In genomic region chr1:220089650-220090556, GRCh38 we compare ENCODE assay signal across 8 cellular contexts. TPM values are rescaled to one million over a fixed set of nuclear protein-coding genes. Genes with fewer than 3 reads are reported as not detected.
A peak's percentile ranks its signal among the peaks of the same experiment; 100 is the strongest.
DNase-seq lines count a peak whose midpoint lies in the region; ATAC-seq and TF ChIP-seq lines count a peak whose summit lies in the region.

A gene with protein sequence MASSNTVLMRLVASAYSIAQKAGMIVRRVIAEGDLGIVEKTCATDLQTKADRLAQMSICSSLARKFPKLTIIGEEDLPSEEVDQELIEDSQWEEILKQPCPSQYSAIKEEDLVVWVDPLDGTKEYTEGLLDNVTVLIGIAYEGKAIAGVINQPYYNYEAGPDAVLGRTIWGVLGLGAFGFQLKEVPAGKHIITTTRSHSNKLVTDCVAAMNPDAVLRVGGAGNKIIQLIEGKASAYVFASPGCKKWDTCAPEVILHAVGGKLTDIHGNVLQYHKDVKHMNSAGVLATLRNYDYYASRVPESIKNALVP (minus strand): TSS chr1:220089788. CDS start chr1:220079846, 9,942 bp downstream.

- H3K4me1 Mint-ChIP-seq in GM23338 = no peaks in the 10 kb centered on the region
- peaks cover 3 to 43% (median 29%) of the 10 kb centered on the region in 4 donors for H3K4me1 Mint-ChIP-seq in naive thymus-derived CD8-positive, alpha-beta T cell

- no peaks in the 10 kb centered on the region for H3K9me2 ChIP-seq in GM23338 (ENCODE audit: insufficient read depth)

- no peaks in the 10 kb centered on the region for H3K9me3 Mint-ChIP-seq in GM23338
- no peaks in the 10 kb centered on the region for H3K9me3 Mint-ChIP-seq in naive thymus-derived CD8-positive, alpha-beta T cell

- H3K27me3 Mint-ChIP-seq in GM23338 (ENCODE audit: insufficient read depth, low read depth, poor library complexity) = peaks cover 9% of the 10 kb centered on the region
- peaks cover 0 to 2% (median 0%) of the 10 kb centered on the region in 5 donors for H3K27me3 Mint-ChIP-seq in naive thymus-derived CD8-positive, alpha-beta T cell

- ATAC-seq in GM23338 = peak; percentile 70
- ATAC-seq in naive thymus-derived CD8-positive, alpha-beta T cell = peak; percentile 72

- H3K4me3 ChIP-seq in GM23338 (peak within 1 kb of the TSS; percentile 58), fibroblast of lung (replicated peaks in 1 of 4; ENCODE audit: control extremely low read depth in 1 of 4, insufficient read depth in 1 of 4, low read depth in 3 of 4, low read length in 4 of 4) (peak within 1 kb of the TSS; percentile 45 to 83 (median 64))

- DNase-seq in EH (ENCODE audit: low read depth) (peak; percentile 92), GM23338 (ENCODE audit: low spot score) (peak; percentile 97), LHCN-M2 (ENCODE audit: low read depth) (peak; percentile 92), RPMI8226 (peak; percentile 99), fibroblast of lung (ENCODE audit: low read depth in 2 of 2) (peak; percentile 90 to 95)
- DNase-seq in activated T-helper 1 cell treated with anti-CD3 and anti-CD28 coated beads, Interleukin-2, amount 50 U/mL, for 16 hours (ENCODE audit: low read depth in 1 of 2, low spot score in 1 of 2) = peak; percentile 92 to 96
- DNase-seq in naive thymus-derived CD8-positive, alpha-beta T cell = peak; percentile 92 to 100 (median 98)
- DNase-seq in stimulated activated naive CD4-positive, alpha-beta T cell (lab: John Stamatoyannopoulos, UW) = peak; percentile 93 to 98 (median 96)

- peak within 1 kb of the TSS; percentile 87 for H3K4me3 Mint-ChIP-seq in GM23338
- peak within 1 kb of the TSS; percentile 88 to 99 (median 98) for H3K4me3 Mint-ChIP-seq in naive thymus-derived CD8-positive, alpha-beta T cell

- no peaks in the 10 kb centered on the region for H3K9me3 ChIP-seq in fibroblast of lung (ENCODE audit: control insufficient read depth, insufficient read depth, low read depth, low read length)

- TF ChIP-seq CTCF in GM23338 (conservative IDR thresholded peaks at IDR 0.05; ENCODE audit: low read depth in 2 of 2) = peak in 1 of 2 experiments; percentile 24; a peak in 1 of 4 replicates
- no peak for TF ChIP-seq CTCF in fibroblast of lung (conservative IDR thresholded peaks at IDR 0.05 in 1 of 2, IDR thresholded peaks at IDR 0.05 in 1 of 2; ENCODE audit: low read depth in 1 of 2, low read length in 2 of 2)

- H3K36me3 ChIP-seq in GM23338 (ENCODE audit: insufficient read depth) (no peaks in the 10 kb centered on the region), fibroblast of lung (ENCODE audit: control insufficient read depth, insufficient read depth, low read length) (no peaks in the 10 kb centered on the region)

- peak within 1 kb of the TSS; percentile 25 for H3K9ac ChIP-seq in fibroblast of lung (ENCODE audit: insufficient read depth, low read length)

- H3K79me2 ChIP-seq in GM23338 (replicated peaks; ENCODE audit: insufficient read depth) (peaks cover 8% of the 10 kb centered on the region; the same call in 1 of the 2 replicates), fibroblast of lung (ENCODE audit: control insufficient read depth, insufficient read depth, low read length) (peaks cover 5% of the 10 kb centered on the region)

- H2AFZ ChIP-seq in GM23338 (peak within 1 kb of the TSS; percentile 53), fibroblast of lung (ENCODE audit: low read length) (peak within 1 kb of the TSS; percentile 87)

- 0 out of 2 replicates have a peak, but pooled peaks cover 7% of the 10 kb centered on the region for H3F3A ChIP-seq in GM23338 (replicated peaks; ENCODE audit: low read depth)

- peaks cover under 1% of the 10 kb centered on the region; the same call in 1 of the 2 replicates for H3K4me1 ChIP-seq in GM23338 (ENCODE audit: insufficient read depth)
- H3K4me1 ChIP-seq in fibroblast of lung (ENCODE audit: control insufficient read depth, extremely low read depth, insufficient read depth, low read length) = no peaks in the 10 kb centered on the region

- POLR2A ChIA-PET in naive thymus-derived CD8-positive, alpha-beta T cell (lab: Charles Lee) = interaction anchor here (0.5 to 2.0 kb wide), 7 partner anchors 13 to 182 kb away, joined by 3 to 13 read pairs (median 4); partner anchors contain the start of genes EPRS1 and RAB3GAP2

- peak within 1 kb of the TSS; percentile 42; the same call in 1 of the 2 replicates for H3K27ac Mint-ChIP-seq in GM23338
- peak within 1 kb of the TSS; percentile 72 to 97 (median 94) for H3K27ac Mint-ChIP-seq in naive thymus-derived CD8-positive, alpha-beta T cell

- no peaks in the 10 kb centered on the region for H4K20me1 ChIP-seq in GM23338 (replicated peaks; ENCODE audit: insufficient read depth)
- no peaks in the 10 kb centered on the region for H4K20me1 ChIP-seq in fibroblast of lung (ENCODE audit: control insufficient read depth, extremely low read depth, insufficient read depth, low read length)

- H3K27me3 ChIP-seq in GM23338 (ENCODE audit: insufficient read depth) = no peaks in the 10 kb centered on the region
- H3K27me3 ChIP-seq in fibroblast of lung (ENCODE audit: control insufficient read depth, insufficient read depth, low read length) = no peaks in the 10 kb centered on the region

- H3K4me2 ChIP-seq in GM23338 (peak within 1 kb of the TSS; percentile 83), fibroblast of lung (ENCODE audit: extremely low read depth, insufficient read depth, low read length) (peak within 1 kb of the TSS; percentile 92)

- no peaks in the 10 kb centered on the region for H3K36me3 Mint-ChIP-seq in GM23338 (ENCODE audit: low read depth)
- H3K36me3 Mint-ChIP-seq in naive thymus-derived CD8-positive, alpha-beta T cell = peaks cover 0 to 2% (median 0%) of the 10 kb centered on the region in 3 donors

- H3K27ac ChIP-seq in GM23338 (ENCODE audit: low read depth) = no peak within 1 kb of the TSS
- H3K27ac ChIP-seq in fibroblast of lung (ENCODE audit: insufficient read depth, low read length) = no peak within 1 kb of the TSS

TF ChIP-seq in GM23338, 12 proteins besides CTCF, POLR2A, EP300 and RAD21 (continues in another document):
- peak; percentile 67 for TF ChIP-seq CREB1 (CRISPR knock-in tag; IDR thresholded peaks at IDR 0.05; ENCODE audit: low read depth)

RNA-seq across cellular contexts. Expression of the gene that starts here (rescaled TPM):
- 16.9 and 17.2 TPM in 2 replicates for total RNA-seq in GM23338 (2014; rRNA removed; shearing (Covaris generic))
- polyA plus RNA-seq in GM23338 (2016; fragmentation: Nextera tagmentation; extraction: Ambion mirVana) (8.9 and 9.6 TPM in 2 replicates), fibroblast of lung (51.2 and 54.9 TPM in 2 replicates)
- total RNA-seq in LHCN-M2 (2014; rRNA removed) (35.8 and 41.9 TPM in 2 replicates), fibroblast of lung (21.8 and 23.8 TPM in 2 replicates)
- 22.0 TPM for polyA plus RNA-seq in LHCN-M2 (2012)
- polyA plus RNA-seq in fibroblast of lung (2012) = 24.9 and 28.4 TPM in 2 replicates
- polyA minus RNA-seq in fibroblast of lung (ENCODE audit: low replicate concordance) = 9.3 and 26.5 TPM in 2 replicates
- total RNA-seq in naive thymus-derived CD8-positive, alpha-beta T cell = 10 to 100 TPM; 16.0 to 19.5 TPM
- 10 to 100 TPM; 15.0 to 18.4 (median 16.0) TPM for polyA plus RNA-seq in naive thymus-derived CD8-positive, alpha-beta T cell
